8 cellular contexts compared by ENCODE assay signal in the genomic region with DNA sequence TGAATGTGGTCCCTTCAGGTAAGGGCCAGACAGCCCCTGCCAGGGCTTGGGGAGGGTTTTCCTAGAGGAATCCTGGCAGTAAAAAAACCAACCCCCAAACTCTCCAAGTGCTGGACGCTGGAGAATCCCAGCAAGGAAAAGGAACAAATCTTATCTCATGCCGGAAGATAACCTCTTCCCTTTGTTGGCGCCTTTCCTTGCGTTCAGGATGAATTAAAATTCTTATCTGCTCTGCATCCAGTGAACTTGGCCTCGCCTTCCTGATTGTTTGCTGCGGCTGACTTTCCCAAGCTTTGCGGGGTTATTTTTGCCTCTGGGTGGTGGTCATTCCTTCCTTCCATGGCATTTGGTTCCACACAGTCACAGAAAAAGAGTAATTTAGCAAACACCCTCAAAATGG.
A peak's percentile ranks its signal among the peaks of the same experiment; 100 is the strongest.
DNase-seq lines count a peak whose midpoint lies in the region; ATAC-seq lines count a peak whose summit lies in the region.

No MANE protein-coding gene starts in this region.

- H3K27ac Mint-ChIP-seq in activated T-helper 2 cell treated with anti-CD3 and anti-CD28 coated beads, Interferon-gamma antibody, Interleukin-2, Interleukin-4, amounts not matched to agents 10 μg/mL and 5 μg/mL and 100 μg/mL, durations not matched to agents 14 hours and 24 hours and 36 hours, result no peak overlapping the region

- H3K4me1 ChIP-seq in GM23248 (ENCODE audit: insufficient read depth), result peaks cover 20% of the 10 kb centered on the region; the same call in 1 of the 2 replicates

- H3K27ac ChIP-seq in GM23248, result no peak overlapping the region

- no peaks in the 10 kb centered on the region for H3K79me2 ChIP-seq in GM23248 (ENCODE audit: insufficient read depth)

- peak overlapping the region; percentile 74; the same call in 1 of the 2 replicates for H2AFZ ChIP-seq in GM23248

- no peak for ATAC-seq in left cardiac atrium

- peaks cover 57% of the 10 kb centered on the region for H3K27me3 Mint-ChIP-seq in activated T-helper 2 cell treated with anti-CD3 and anti-CD28 coated beads, Interferon-gamma antibody, Interleukin-2, Interleukin-4, amounts not matched to agents 10 μg/mL and 5 μg/mL and 100 μg/mL, durations not matched to agents 14 hours and 24 hours and 36 hours (ENCODE audit: low read depth)

- no peaks in the 10 kb centered on the region for H3K9me2 ChIP-seq in GM23248 (ENCODE audit: insufficient read depth)

- H3K9ac ChIP-seq in GM23248, result peak overlapping the region; percentile 86

- H3K27me3 ChIP-seq in GM23248 (replicated peaks; ENCODE audit: insufficient read depth), result no peaks in the 10 kb centered on the region

- H3K4me3 Mint-ChIP-seq in activated T-helper 2 cell treated with anti-CD3 and anti-CD28 coated beads, Interferon-gamma antibody, Interleukin-2, Interleukin-4, amounts not matched to agents 10 μg/mL and 5 μg/mL and 100 μg/mL, durations not matched to agents 14 hours and 24 hours and 36 hours (ENCODE audit: low read depth), result peak overlapping the region; percentile 63

- H3K9me3 Mint-ChIP-seq in activated T-helper 2 cell treated with anti-CD3 and anti-CD28 coated beads, Interferon-gamma antibody, Interleukin-2, Interleukin-4, amounts not matched to agents 10 μg/mL and 5 μg/mL and 100 μg/mL, durations not matched to agents 14 hours and 24 hours and 36 hours, result no peaks in the 10 kb centered on the region

- peak overlapping the region; percentile 80 for H3K4me3 ChIP-seq in GM23248

- H3K9me3 ChIP-seq in GM23248 (ENCODE audit: low read depth), result no peaks in the 10 kb centered on the region

- in situ Hi-C loops in GM23248 (cut with MboI), result loop anchor here (10.0 kb wide), 1 partner anchor 700 kb away; no protein-coding TSS in a partner anchor
- in situ Hi-C loops in KBM-7 (cut with MboI; ENCODE audit: low pct_unique_long_range_greater_than_20kb, low sequenced_read_pairs), result loop anchor here (25.0 kb wide), 1 partner anchor 257 kb away; a partner anchor contains a TSS

- no peaks in the 10 kb centered on the region for H3F3A ChIP-seq in GM23248 (ENCODE audit: insufficient read depth)

- H4K20me1 ChIP-seq in GM23248 (ENCODE audit: insufficient read depth), result no peaks in the 10 kb centered on the region

- no peaks in the 10 kb centered on the region for H3K36me3 Mint-ChIP-seq in activated T-helper 2 cell treated with anti-CD3 and anti-CD28 coated beads, Interferon-gamma antibody, Interleukin-2, Interleukin-4, amounts not matched to agents 10 μg/mL and 5 μg/mL and 100 μg/mL, durations not matched to agents 14 hours and 24 hours and 36 hours (ENCODE audit: low read depth)

- peaks cover 3% of the 10 kb centered on the region for H3K4me1 Mint-ChIP-seq in activated T-helper 2 cell treated with anti-CD3 and anti-CD28 coated beads, Interferon-gamma antibody, Interleukin-2, Interleukin-4, amounts not matched to agents 10 μg/mL and 5 μg/mL and 100 μg/mL, durations not matched to agents 14 hours and 24 hours and 36 hours (ENCODE audit: low read depth)

- DNase-seq in GM23248 (no peak), left cardiac atrium (peak; percentile 47), posterior vena cava (ENCODE audit: low spot score) (peak; percentile 38), NCI-H446 treated with DMSO at 0.1 percent for 48 hours (lab: John Stamatoyannopoulos, UW) (no peak), SIG-M5 (lab: John Stamatoyannopoulos, UW) (no peak), KBM-7 (no peak), HCEC 1CT (no peak)
- no peak for DNase-seq in activated T-helper 2 cell treated with anti-CD3 and anti-CD28 coated beads, Interferon-gamma antibody, Interleukin-2, Interleukin-4, amounts not matched to agents 10 μg/mL and 5 μg/mL and 100 μg/mL, durations not matched to agents 14 hours and 24 hours and 36 hours (ENCODE audit: low spot score)

- peak overlapping the region; percentile 87 for H3K4me2 ChIP-seq in GM23248 (ENCODE audit: unreplicated experiment)

- intact Hi-C loops in activated T-helper 2 cell treated with anti-CD3 and anti-CD28 coated beads, Interferon-gamma antibody, Interleukin-2, Interleukin-4, amounts not matched to agents 10 μg/mL and 5 μg/mL and 100 μg/mL, durations not matched to agents 14 hours and 24 hours and 36 hours (cut with micrococcal nuclease), result no loop called here
- intact Hi-C loops in left cardiac atrium (cut with DNase I) (loop anchor here (2.0 to 5.0 kb wide), 3 partner anchors 262 to 702 kb away; a partner anchor contains a TSS), posterior vena cava (cut with DNase I) (loop anchor here in 1 of 2 donors (5.0 kb wide), 1 partner anchor 262 kb away; a partner anchor contains a TSS)

- H3K36me3 ChIP-seq in GM23248 (ENCODE audit: low read depth), result no peaks in the 10 kb centered on the region

- 89 to 90% methylated on average over 7 of the region's 7 CpGs for WGBS in GM23248 (ENCODE audit: low coverage in 1 of 2, low lambda C conversion rate in 2 of 2, missing lambda C conversion rate in 2 of 2), 2 experiments

Comparison
In these comparisons a context has a peak if more than half of its experiments do, and no peak if none do; other contexts are left out.
1. DNase-seq: peak in left cardiac atrium (single experiment) and posterior vena cava (single experiment); none in GM23248 (single experiment), activated T-helper 2 cell treated with anti-CD3 and anti-CD28 coated beads, Interferon-gamma antibody, Interleukin-2, Interleukin-4, amounts not matched to agents 10 μg/mL and 5 μg/mL and 100 μg/mL, durations not matched to agents 14 hours and 24 hours and 36 hours (single experiment), NCI-H446 treated with DMSO at 0.1 percent for 48 hours (single experiment), SIG-M5 (single experiment), KBM-7 (single experiment) and HCEC 1CT (single experiment).